Comparison of ENCODE assay signal across 24 cellular contexts in genomic region chr5:135162661-135163265, GRCh38.
A peak's percentile ranks its signal among the peaks of the same experiment; 100 is the strongest.
DNase-seq lines count a peak whose midpoint lies in the region; FAIRE-seq and TF ChIP-seq lines count a peak whose summit lies in the region.
"Had no signal": no experiment of that assay in that cellular context is flagged by ENCODE, and none has a peak within 500 bp of the region (broad histone marks: within the 10 kb centered on the region; RNA-seq: fewer than 3 reads in every experiment).

No MANE protein-coding gene starts in this region.

- H3K27ac ChIP-seq in H1 (ENCODE audit: low read depth, low read length) (no peak overlapping the region), neuronal stem cell (replicated peaks; ENCODE audit: low read length) (no peak overlapping the region), testis (no peak overlapping the region)
- H3K27ac ChIP-seq: Peyer's patch, SK-N-MC, skin epidermis, transverse colon had no signal

- no peaks in the 10 kb centered on the region for H3K27me3 Mint-ChIP-seq in Caco-2 (ENCODE audit: insufficient read depth, unreplicated experiment)
- peaks cover 22% of the 10 kb centered on the region for H3K27me3 Mint-ChIP-seq in HFFc6 (ENCODE audit: insufficient read depth)

- no peak for TF ChIP-seq POLR2A in H1 (IDR thresholded peaks at IDR 0.05; ENCODE audit: control extremely low read depth in 1 of 2, low read depth in 2 of 2, low read length in 2 of 2)
- no peak for TF ChIP-seq POLR2A in testis (IDR thresholded peaks at IDR 0.05)

- H2BK5ac ChIP-seq in H1 (ENCODE audit: low read depth, low read length): no peak overlapping the region
- H2BK5ac ChIP-seq in neuronal stem cell (ENCODE audit: low read length): no peak overlapping the region

- BruUV-seq in Caco-2 (replicated peaks; lab: Mats Ljungman, UMichigan): no TSS peak

- H3K23me2 ChIP-seq in H1 (ENCODE audit: low read depth, low read length): no peaks in the 10 kb centered on the region; the same call in 1 of the 2 replicates

- CTCF ChIA-PET in Caco-2 (lab: Charles Lee): no interaction called here
- CTCF ChIA-PET in H1 (lab: Charles Lee; ENCODE audit: partially characterized antibody): interaction anchor here (0.6 to 2.9 kb wide), 12 partner anchors 11 to 643 kb away, joined by 3 to 23 read pairs (median 3); no protein-coding TSS in a partner anchor

- H3K9me3 ChIP-seq in Caco-2: peaks cover 21% of the 10 kb centered on the region
- no peaks in the 10 kb centered on the region for H3K9me3 ChIP-seq in H1 (ENCODE audit: insufficient read depth in 2 of 2, low read depth in 1 of 2, low read length in 1 of 2)
- peaks cover 0 to 2% of the 10 kb centered on the region in 2 donors for H3K9me3 ChIP-seq in neuronal stem cell (replicated peaks in 1 of 2; ENCODE audit: control insufficient read depth in 2 of 2, insufficient read depth in 1 of 2, low read depth in 1 of 2, low read length in 2 of 2)
- H3K9me3 ChIP-seq in testis: no peaks in the 10 kb centered on the region

- no peak for TF ChIP-seq EP300 in H1 (IDR thresholded peaks at IDR 0.05; ENCODE audit: borderline replicate concordance in 1 of 2, low read depth in 2 of 2, low read length in 2 of 2)

- H2AFZ ChIP-seq in H1 (ENCODE audit: low read length): no peak overlapping the region
- no peak overlapping the region for H2AFZ ChIP-seq in neuronal stem cell (ENCODE audit: low read length)

- H4K5ac ChIP-seq in H1 (ENCODE audit: insufficient read length, low read depth, low read length): no peak overlapping the region

- no peaks in the 10 kb centered on the region for H3K79me1 ChIP-seq in H1 (ENCODE audit: low read depth, low read length)
- H3K79me1 ChIP-seq in neuronal stem cell (ENCODE audit: low read depth, low read length): no peaks in the 10 kb centered on the region

- H3K9me3 Mint-ChIP-seq in Caco-2 (ENCODE audit: unreplicated experiment) (peaks cover 18% of the 10 kb centered on the region), HFFc6 (peaks cover 32% of the 10 kb centered on the region)

- no peaks in the 10 kb centered on the region for H3K27me3 ChIP-seq in Caco-2 (replicated peaks; ENCODE audit: control insufficient read depth, insufficient read depth, low read length)
- H3K27me3 ChIP-seq in H1 (replicated peaks in 1 of 4; ENCODE audit: control insufficient read depth in 3 of 4, extremely low read depth in 1 of 4, insufficient read depth in 3 of 4, low read length in 3 of 4): no peaks in the 10 kb centered on the region; a peak in 2 of 7 replicates
- peaks cover 0 to 7% (median 0%) of the 10 kb centered on the region in 3 experiments for H3K27me3 ChIP-seq in neuronal stem cell (ENCODE audit: control insufficient read depth in 3 of 3, insufficient read depth in 3 of 3, low read depth in 1 of 3, low read length in 3 of 3)
- H3K27me3 ChIP-seq in testis: no peaks in the 10 kb centered on the region
- H3K27me3 ChIP-seq: Peyer's patch had no signal

- H4K91ac ChIP-seq in H1 (replicated peaks; ENCODE audit: insufficient read length, low read length) (no peak overlapping the region), neuronal stem cell (ENCODE audit: low read depth, low read length, poor library complexity) (no peak overlapping the region)

- H2BK20ac ChIP-seq in H1 (ENCODE audit: low read length): no peak overlapping the region

- H2AK5ac ChIP-seq in H1 (ENCODE audit: low read depth, low read length): no peak overlapping the region
- H2AK5ac ChIP-seq in neuronal stem cell (ENCODE audit: low read depth, low read length): peak overlapping the region; percentile 1

- H3K4ac ChIP-seq in H1 (replicated peaks; ENCODE audit: insufficient read length, low read depth, low read length) (no peak overlapping the region), neuronal stem cell (ENCODE audit: low read length) (no peak overlapping the region)

- H3K4me3 Mint-ChIP-seq in Caco-2 (ENCODE audit: unreplicated experiment) (no peak overlapping the region), HFFc6 (no peak overlapping the region)
- H3K4me3 Mint-ChIP-seq: activated CD8-positive, alpha-beta T cell treated with anti-CD3 and anti-CD28 coated beads, Interleukin-2, amount 10 ng/mL, durations not matched to agents 7 days and 5 days; activated naive CD4-positive, alpha-beta T cell treated with anti-CD3 and anti-CD28 coated beads for 36 hours; activated T-cell treated with anti-CD3 and anti-CD28 coated beads, Interleukin-2, amount 50 U/mL, for 24 hours; nephron had no signal

- H3K23ac ChIP-seq in H1 (ENCODE audit: insufficient read length) (no peak overlapping the region), neuronal stem cell (ENCODE audit: low read depth, low read length, poor library complexity) (no peak overlapping the region)

- no peaks in the 10 kb centered on the region for H3K36me3 Mint-ChIP-seq in Caco-2 (ENCODE audit: insufficient read depth, unreplicated experiment)
- peaks cover 19% of the 10 kb centered on the region for H3K36me3 Mint-ChIP-seq in HFFc6 (ENCODE audit: low read depth)

- H3K4me1 ChIP-seq in Caco-2 (peaks cover 48% of the 10 kb centered on the region), H1 (replicated peaks in 1 of 4; ENCODE audit: control insufficient read depth in 3 of 4, insufficient read depth in 4 of 4, low read length in 3 of 4) (no peaks in the 10 kb centered on the region), neuronal stem cell (ENCODE audit: control insufficient read depth in 2 of 2, insufficient read depth in 1 of 2, low read depth in 1 of 2, low read length in 2 of 2) (no peaks in the 10 kb centered on the region), testis (no peaks in the 10 kb centered on the region)
- H3K4me1 ChIP-seq: Peyer's patch, transverse colon had no signal

- H3K27ac Mint-ChIP-seq in Caco-2 (ENCODE audit: unreplicated experiment) (peak overlapping the region; percentile 31), HFFc6 (no peak overlapping the region)
- H3K27ac Mint-ChIP-seq: activated CD8-positive, alpha-beta T cell treated with anti-CD3 and anti-CD28 coated beads, Interleukin-2, amount 10 ng/mL, durations not matched to agents 7 days and 5 days; activated naive CD4-positive, alpha-beta T cell treated with anti-CD3 and anti-CD28 coated beads for 36 hours; activated T-cell treated with anti-CD3 and anti-CD28 coated beads, Interleukin-2, amount 50 U/mL, for 24 hours; nephron had no signal

- no peak overlapping the region for H3K4me2 ChIP-seq in H1 (ENCODE audit: insufficient read depth in 1 of 2, low read depth in 2 of 2, low read length in 2 of 2)
- no peak overlapping the region for H3K4me2 ChIP-seq in neuronal stem cell (ENCODE audit: insufficient read depth, low read length, poor library complexity, severe bottlenecking)

- H3K9ac ChIP-seq in H1 (replicated peaks in 1 of 4; ENCODE audit: extremely low read depth in 1 of 4, low read depth in 3 of 4, low read length in 3 of 4) (no peak overlapping the region), neuronal stem cell (ENCODE audit: low read depth, low read length, poor library complexity) (no peak overlapping the region)

- no peaks in the 10 kb centered on the region for H3K36me3 ChIP-seq in Caco-2 (ENCODE audit: control insufficient read depth, insufficient read depth, low read length)
- no peaks in the 10 kb centered on the region for H3K36me3 ChIP-seq in H1 (ENCODE audit: control insufficient read depth in 2 of 4, insufficient read depth in 4 of 4, low read length in 3 of 4)
- H3K36me3 ChIP-seq in neuronal stem cell (replicated peaks in 1 of 2; ENCODE audit: control insufficient read depth in 2 of 2, insufficient read depth in 2 of 2, low read length in 2 of 2): no peaks in the 10 kb centered on the region
- no peaks in the 10 kb centered on the region for H3K36me3 ChIP-seq in testis (ENCODE audit: low read depth, missing control alignments)
- H3K36me3 ChIP-seq: Peyer's patch, transverse colon had no signal

- H2BK12ac ChIP-seq in H1 (ENCODE audit: low read depth, low read length): no peak overlapping the region
- H2BK12ac ChIP-seq in neuronal stem cell (ENCODE audit: low read length): no peak overlapping the region

- DNase-seq in Caco-2 (no peak), HFFc6 (no peak), H1 (ENCODE audit: low read depth in 1 of 2, low spot score in 2 of 2) (no peak), neuronal stem cell (ENCODE audit: low spot score) (no peak), SW 1271 (lab: John Stamatoyannopoulos, UW) (no peak), testis (no peak)
- DNase-seq in central memory CD4-positive, alpha-beta T cell: no peak
- no peak for DNase-seq in activated naive CD4-positive, alpha-beta T cell treated with Interleukin-2 at 50 U/mL for 16 hours
- DNase-seq: activated CD8-positive, alpha-beta T cell treated with anti-CD3 and anti-CD28 coated beads, Interleukin-2, amount 10 ng/mL, durations not matched to agents 7 days and 5 days; activated naive CD4-positive, alpha-beta T cell treated with anti-CD3 and anti-CD28 coated beads for 36 hours; activated T-cell treated with anti-CD3 and anti-CD28 coated beads, Interleukin-2, amount 50 U/mL, for 24 hours; amygdala; caudate nucleus; MM.1S; NCI-H1436 treated with DMSO at 0.1 percent for 48 hours; NCI-H774; Peyer's patch; stimulated activated naive CD8-positive, alpha-beta T cell treated with anti-CD3 and anti-CD28 coated beads, Interleukin-15, Interleukin-2, amounts not matched to agents 100 U/mL and 50 U/mL, for 24 hours; T-helper 9 cell; transverse colon had no signal

- H3K79me2 ChIP-seq in H1 (ENCODE audit: control insufficient read depth in 1 of 2, insufficient read depth in 2 of 2, low read length in 2 of 2): no peaks in the 10 kb centered on the region

- H2BK120ac ChIP-seq in H1 (replicated peaks; ENCODE audit: low read depth, low read length) (no peak overlapping the region), neuronal stem cell (ENCODE audit: low read depth, low read length) (no peak overlapping the region)

- H3K4me1 Mint-ChIP-seq in Caco-2 (ENCODE audit: low read depth, unreplicated experiment) (peaks cover 51% of the 10 kb centered on the region), HFFc6 (ENCODE audit: low read depth) (no peaks in the 10 kb centered on the region; the same call in 1 of the 2 replicates)
- H3K4me1 Mint-ChIP-seq: nephron had no signal

- H4K20me1 ChIP-seq in H1 (replicated peaks in 1 of 2; ENCODE audit: control insufficient read depth in 1 of 2, insufficient read depth in 2 of 2, low read length in 2 of 2): no peaks in the 10 kb centered on the region

- no peak for FAIRE-seq in H1 (lab: Jason Lieb, UNC)
- FAIRE-seq: GM18507 had no signal

- H3K18ac ChIP-seq in H1 (ENCODE audit: extremely low read depth, low read length) (no peak overlapping the region), neuronal stem cell (ENCODE audit: low read length) (peak overlapping the region; percentile 71)

- peak; percentile 13 to 43; a peak in 3 of 4 replicates for TF ChIP-seq RAD21 in H1 (IDR thresholded peaks at IDR 0.05 in 1 of 2, conservative IDR thresholded peaks at IDR 0.05 in 1 of 2; ENCODE audit: low read depth in 2 of 2, low read length in 2 of 2)

- H4K8ac ChIP-seq in H1 (ENCODE audit: extremely low read depth, insufficient read depth, low read length): no peak overlapping the region
- H4K8ac ChIP-seq in neuronal stem cell (ENCODE audit: low read depth, low read length): no peak overlapping the region

- H3K4me3 ChIP-seq in Caco-2 (ENCODE audit: low read depth, low read length) (no peak overlapping the region), H1 (ENCODE audit: extremely low read depth in 1 of 4, insufficient read depth in 2 of 4, low read depth in 3 of 4, low read length in 4 of 4) (no peak overlapping the region), neuronal stem cell (ENCODE audit: low read length in 2 of 2) (no peak overlapping the region), testis (no peak overlapping the region)
- H3K4me3 ChIP-seq: Peyer's patch, SK-N-MC, skin epidermis, transverse colon had no signal

- no peak overlapping the region for H2BK15ac ChIP-seq in H1 (ENCODE audit: low read length)
- peak overlapping the region; percentile 34 for H2BK15ac ChIP-seq in neuronal stem cell (ENCODE audit: low read length)

- POLR2A ChIA-PET in Caco-2 (lab: Charles Lee): no interaction called here
- POLR2A ChIA-PET in H1 (lab: Charles Lee; ENCODE audit: partially characterized antibody): interaction anchor here (0.6 kb wide), 1 partner anchor 371 kb away, joined by 3 read pairs; no protein-coding TSS in a partner anchor

- no peak overlapping the region for H3K14ac ChIP-seq in H1 (ENCODE audit: insufficient read length)
- peak overlapping the region; percentile 3 for H3K14ac ChIP-seq in neuronal stem cell (ENCODE audit: low read length)

- WGBS in H1 (ENCODE audit: extremely low coverage in 1 of 2, insufficient coverage in 1 of 2, insufficient read length in 1 of 2, insufficient replicate concordance in 2 of 2, low coverage in 1 of 2, low lambda C conversion rate in 2 of 2, missing lambda C conversion rate in 1 of 2), 2 experiments: 77% methylated on average over 9 of the region's 9 CpGs; no CpG with 5 or more reads in 1 of the 2 experiments
- no CpG with 5 or more reads among the region's 9 CpGs for WGBS in neuronal stem cell (ENCODE audit: extremely low coverage in 2 of 2, insufficient read length in 2 of 2, insufficient replicate concordance in 1 of 2), 2 donors
- WGBS in testis, 2 donors: 65 to 81% methylated on average over 9 of the region's 9 CpGs

- intact Hi-C loops in Caco-2 (cut with micrococcal nuclease; ENCODE audit: unreplicated experiment): no loop called here
- intact Hi-C loops in testis (cut with DNase I; ENCODE audit: low total_unique reads): no loop called here

- no peak overlapping the region for H3K56ac ChIP-seq in H1 (replicated peaks; ENCODE audit: insufficient read length, low read depth, low read length)

- peak in 1 of 2 experiments; percentile 41 for TF ChIP-seq CTCF in Caco-2 (IDR thresholded peaks at IDR 0.05; ENCODE audit: insufficient read depth in 1 of 2, low read depth in 1 of 2, low read length in 1 of 2, severe bottlenecking in 1 of 2, unreplicated experiment in 1 of 2)
- peak; percentile 45 for TF ChIP-seq CTCF in HFFc6 (IDR thresholded peaks at IDR 0.05)
- peak in 2 of 3 experiments; percentile 26 to 45; a peak in 2 of 4 replicates for TF ChIP-seq CTCF in H1 (IDR thresholded peaks at IDR 0.05; ENCODE audit: control extremely low read depth in 1 of 3, insufficient read depth in 1 of 3, low read depth in 1 of 3, low read length in 3 of 3)
- TF ChIP-seq CTCF in testis (IDR thresholded peaks at IDR 0.05): no peak

Comparison
In these comparisons a context has a peak if more than half of its experiments do, and no peak if none do; other contexts are left out.
1. CTCF ChIP-seq: peak in HFFc6 (single experiment) and H1 (2 of 3); none in testis (0 of 3).